In the genomic region with DNA sequence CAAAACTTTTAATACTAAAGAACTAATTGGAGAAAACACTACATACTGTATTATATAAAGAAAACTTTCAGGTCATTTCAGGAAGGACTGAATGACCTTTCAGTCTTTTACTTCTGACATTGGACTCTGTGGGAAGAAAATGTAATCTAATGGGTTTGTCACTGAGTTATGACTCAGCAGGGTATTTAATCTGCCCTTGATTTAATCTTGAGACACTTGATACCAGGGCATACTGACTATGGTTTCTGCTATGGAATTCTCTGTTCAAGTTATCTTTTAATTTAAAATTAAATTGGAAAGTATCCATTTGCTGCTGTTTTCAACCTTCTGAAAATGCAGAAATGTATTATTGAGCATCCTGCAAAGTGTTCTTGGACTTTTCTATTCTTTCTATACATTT, we compare ENCODE assay signal across 2 cellular contexts.
TF ChIP-seq lines count a peak whose summit lies in the region.

No MANE protein-coding gene starts in this region.

TF ChIP-seq in HCT116, 20 proteins besides CTCF, POLR2A, EP300 and RAD21 (continued from another document):
- TF ChIP-seq MAX (IDR thresholded peaks at IDR 0.05) (no peak), EZH2phosphoT487 (IDR thresholded peaks at IDR 0.05; ENCODE audit: borderline replicate concordance) (no peak), JUND (IDR thresholded peaks at IDR 0.05) (no peak; the same call in 1 of the 2 replicates)
- TF ChIP-seq, protein P1, sequence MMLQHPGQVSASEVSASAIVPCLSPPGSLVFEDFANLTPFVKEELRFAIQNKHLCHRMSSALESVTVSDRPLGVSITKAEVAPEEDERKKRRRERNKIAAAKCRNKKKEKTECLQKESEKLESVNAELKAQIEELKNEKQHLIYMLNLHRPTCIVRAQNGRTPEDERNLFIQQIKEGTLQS (IDR thresholded peaks at IDR 0.05), result no peak

TF ChIP-seq in SK-N-SH, 30 proteins besides CTCF, POLR2A, EP300 and RAD21 (continued from another document):
- TF ChIP-seq, protein P2, sequence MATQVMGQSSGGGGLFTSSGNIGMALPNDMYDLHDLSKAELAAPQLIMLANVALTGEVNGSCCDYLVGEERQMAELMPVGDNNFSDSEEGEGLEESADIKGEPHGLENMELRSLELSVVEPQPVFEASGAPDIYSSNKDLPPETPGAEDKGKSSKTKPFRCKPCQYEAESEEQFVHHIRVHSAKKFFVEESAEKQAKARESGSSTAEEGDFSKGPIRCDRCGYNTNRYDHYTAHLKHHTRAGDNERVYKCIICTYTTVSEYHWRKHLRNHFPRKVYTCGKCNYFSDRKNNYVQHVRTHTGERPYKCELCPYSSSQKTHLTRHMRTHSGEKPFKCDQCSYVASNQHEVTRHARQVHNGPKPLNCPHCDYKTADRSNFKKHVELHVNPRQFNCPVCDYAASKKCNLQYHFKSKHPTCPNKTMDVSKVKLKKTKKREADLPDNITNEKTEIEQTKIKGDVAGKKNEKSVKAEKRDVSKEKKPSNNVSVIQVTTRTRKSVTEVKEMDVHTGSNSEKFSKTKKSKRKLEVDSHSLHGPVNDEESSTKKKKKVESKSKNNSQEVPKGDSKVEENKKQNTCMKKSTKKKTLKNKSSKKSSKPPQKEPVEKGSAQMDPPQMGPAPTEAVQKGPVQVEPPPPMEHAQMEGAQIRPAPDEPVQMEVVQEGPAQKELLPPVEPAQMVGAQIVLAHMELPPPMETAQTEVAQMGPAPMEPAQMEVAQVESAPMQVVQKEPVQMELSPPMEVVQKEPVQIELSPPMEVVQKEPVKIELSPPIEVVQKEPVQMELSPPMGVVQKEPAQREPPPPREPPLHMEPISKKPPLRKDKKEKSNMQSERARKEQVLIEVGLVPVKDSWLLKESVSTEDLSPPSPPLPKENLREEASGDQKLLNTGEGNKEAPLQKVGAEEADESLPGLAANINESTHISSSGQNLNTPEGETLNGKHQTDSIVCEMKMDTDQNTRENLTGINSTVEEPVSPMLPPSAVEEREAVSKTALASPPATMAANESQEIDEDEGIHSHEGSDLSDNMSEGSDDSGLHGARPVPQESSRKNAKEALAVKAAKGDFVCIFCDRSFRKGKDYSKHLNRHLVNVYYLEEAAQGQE (IDR thresholded peaks at IDR 0.05; ENCODE audit: low read depth, low read length), result no peak
- TF ChIP-seq SMC3 (IDR thresholded peaks at IDR 0.05; ENCODE audit: low read depth, low read length) (no peak), FOSL2 (IDR thresholded peaks at IDR 0.05; ENCODE audit: borderline replicate concordance, low read depth) (peak; percentile 71), GABPA (IDR thresholded peaks at IDR 0.05; ENCODE audit: low read depth) (no peak), TEAD4 (IDR thresholded peaks at IDR 0.05; ENCODE audit: borderline replicate concordance, insufficient read depth) (peak; percentile 57; the same call in 1 of the 2 replicates), JUND (IDR thresholded peaks at IDR 0.05) (peak; percentile 79), RXRA (IDR thresholded peaks at IDR 0.05; ENCODE audit: borderline replicate concordance, low read depth) (peak; percentile 73; the same call in 1 of the 2 replicates), POLR2AphosphoS5 (IDR thresholded peaks at IDR 0.05; ENCODE audit: low read depth, low read length) (peak; percentile 34; the same call in 1 of the 2 replicates), NFIC (IDR thresholded peaks at IDR 0.05; ENCODE audit: borderline replicate concordance) (peak; percentile 55; the same call in 1 of the 2 replicates), TCF12 (IDR thresholded peaks at IDR 0.05) (peak; percentile 70)
TF ChIP-seq in SK-N-SH: peak in this region for 8.
